8 cellular contexts compared by ENCODE assay signal in the genomic region with DNA sequence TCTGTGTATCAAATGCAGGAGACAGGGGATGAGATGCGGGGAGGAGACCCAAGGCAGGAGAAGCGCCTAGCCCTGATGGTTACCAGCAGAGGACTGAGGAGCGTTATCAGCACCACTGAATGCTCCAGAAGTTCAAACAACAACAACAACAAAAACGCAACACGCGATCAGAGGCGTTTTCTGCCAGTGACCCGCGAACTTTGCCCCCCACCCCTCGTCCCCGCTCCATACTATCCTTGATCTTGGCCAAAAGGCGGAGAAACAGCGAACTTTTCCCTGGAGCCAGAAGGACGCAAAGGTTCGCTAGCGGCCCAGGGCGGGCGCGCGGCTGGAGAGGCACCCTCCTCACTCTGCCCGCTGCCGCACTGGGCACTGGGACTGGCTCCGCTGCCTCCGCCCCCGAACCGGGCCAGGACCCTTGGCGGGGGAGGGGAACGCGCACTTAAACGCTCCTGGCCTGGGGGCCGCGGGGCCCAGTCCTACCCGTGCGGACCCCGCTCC. TPM values are rescaled to one million over a fixed set of nuclear protein-coding genes. Genes with fewer than 3 reads are reported as not detected.
DNase-seq lines count a peak whose midpoint lies in the region; ATAC-seq and TF ChIP-seq lines count a peak whose summit lies in the region.

No MANE protein-coding gene starts in this region.

- H3K4me3 Mint-ChIP-seq in activated CD4-positive, alpha-beta T cell treated with anti-CD3 and anti-CD28 coated beads for 36 hours: peak overlapping the region; percentile 84

- H3K4me1 ChIP-seq in right lobe of liver (peaks cover 0 to 61% (median 18%) of the 10 kb centered on the region in 4 donors), tibial nerve (peaks cover 0 to 37% (median under 1%) of the 10 kb centered on the region in 4 donors)

- TF ChIP-seq EP300 in tibial nerve (IDR thresholded peaks at IDR 0.05): no peak

- H3K4me3 ChIP-seq in choroid plexus epithelial cell (ENCODE audit: low read depth, low read length) (peak overlapping the region; percentile 70), right lobe of liver (peak overlapping the region; percentile 67 to 76 (median 75)), tibial nerve (peak overlapping the region; percentile 69 to 91 (median 82))

- no peak for DNase-seq in activated CD4-positive, alpha-beta T cell treated with anti-CD3 and anti-CD28 coated beads for 36 hours
- DNase-seq in activated CD4-positive, alpha-beta T cell treated with anti-CD3 and anti-CD28 coated beads, Interleukin-2, amount 50 U/mL, for 1 hour: no peak
- DNase-seq in choroid plexus epithelial cell (ENCODE audit: low read depth): no peak
- peak; percentile 65 to 91 (median 89) for DNase-seq in right lobe of liver
- peak in 1 of 2 donors; percentile 11 for DNase-seq in tibial nerve (ENCODE audit: low spot score in 2 of 2)
- DNase-seq in activated CD4-positive, alpha-beta T cell treated with anti-CD3 and anti-CD28 coated beads for 4 hours: no peak

- intact Hi-C loops in activated CD4-positive, alpha-beta T cell treated with anti-CD3 and anti-CD28 coated beads for 36 hours (cut with DNase I, micrococcal nuclease): loop anchor here (1.0 to 10.0 kb wide), 8 partner anchors 79 to 864 kb away; a partner anchor contains a TSS
- intact Hi-C loops in right lobe of liver (cut with DNase I): loop anchor here in 1 of 2 donors (10.0 kb wide), 1 partner anchor 216 kb away; no protein-coding TSS in a partner anchor

- CTCF ChIA-PET in activated CD4-positive, alpha-beta T cell treated with anti-CD3 and anti-CD28 coated beads for 36 hours (lab: Charles Lee): interaction anchor here (0.8 to 1.3 kb wide), 4 partner anchors 11 to 539 kb away, joined by 3 to 4 read pairs (median 3); no protein-coding TSS in a partner anchor

- ATAC-seq in activated CD4-positive, alpha-beta T cell treated with anti-CD3 and anti-CD28 coated beads for 36 hours: no peak
- peak; percentile 28 to 69 (median 62) for ATAC-seq in right lobe of liver
- no peak for ATAC-seq in GM18870 (IDR thresholded peaks at IDR 0.05; ENCODE audit: unreplicated experiment)
- no peak for ATAC-seq in HG03354 (IDR thresholded peaks at IDR 0.05; ENCODE audit: poor library complexity, severe bottlenecking, unreplicated experiment)

- TF ChIP-seq CTCF in choroid plexus epithelial cell (conservative IDR thresholded peaks at IDR 0.05; ENCODE audit: low read depth, low read length) (no peak), right lobe of liver (IDR thresholded peaks at IDR 0.05) (no peak), tibial nerve (IDR thresholded peaks at IDR 0.05) (no peak)

- POLR2A ChIA-PET in activated CD4-positive, alpha-beta T cell treated with anti-CD3 and anti-CD28 coated beads for 36 hours (lab: Charles Lee): no interaction called here

- H3K27ac ChIP-seq in right lobe of liver: peak overlapping the region; percentile 94 to 98 (median 97)
- peak overlapping the region; percentile 76 to 92 (median 87) for H3K27ac ChIP-seq in tibial nerve

- no peaks in the 10 kb centered on the region for H3K9me3 Mint-ChIP-seq in activated CD4-positive, alpha-beta T cell treated with anti-CD3 and anti-CD28 coated beads for 36 hours (ENCODE audit: low read depth)

- H3K27me3 Mint-ChIP-seq in activated CD4-positive, alpha-beta T cell treated with anti-CD3 and anti-CD28 coated beads for 36 hours: no peaks in the 10 kb centered on the region

- WGBS in right lobe of liver (ENCODE audit: insufficient coverage, low coverage, low lambda C conversion rate, missing lambda C conversion rate): 26% methylated on average over 2 of the region's 35 CpGs
- 11 to 18% methylated on average over 11 to 21 of the region's 35 CpGs for WGBS in tibial nerve, 2 donors

- TF ChIP-seq POLR2A in right lobe of liver (IDR thresholded peaks at IDR 0.05) (no peak), tibial nerve (IDR thresholded peaks at IDR 0.05) (no peak)

- H3K36me3 Mint-ChIP-seq in activated CD4-positive, alpha-beta T cell treated with anti-CD3 and anti-CD28 coated beads for 36 hours (ENCODE audit: low read depth): no peaks in the 10 kb centered on the region

- H3K36me3 ChIP-seq in right lobe of liver (no peaks in the 10 kb centered on the region), tibial nerve (no peaks in the 10 kb centered on the region)

- no peak overlapping the region for H3K27ac Mint-ChIP-seq in activated CD4-positive, alpha-beta T cell treated with anti-CD3 and anti-CD28 coated beads for 36 hours

- no peaks in the 10 kb centered on the region for H3K9me3 ChIP-seq in right lobe of liver
- H3K9me3 ChIP-seq in tibial nerve: no peaks in the 10 kb centered on the region

- no peaks in the 10 kb centered on the region for H3K27me3 ChIP-seq in right lobe of liver
- no peaks in the 10 kb centered on the region for H3K27me3 ChIP-seq in tibial nerve

- H3K4me1 Mint-ChIP-seq in activated CD4-positive, alpha-beta T cell treated with anti-CD3 and anti-CD28 coated beads for 36 hours: peaks cover 27% of the 10 kb centered on the region

RNA-seq across cellular contexts. Expression of a gene that starts 0.7 kb away (rescaled TPM):
- total RNA-seq in activated CD4-positive, alpha-beta T cell treated with anti-CD3 and anti-CD28 coated beads for 36 hours: 10 to 100 TPM; 62.6 to 67.2 TPM
- total RNA-seq in right lobe of liver (100 to 1,000 TPM; 167 to 856 (median 390) TPM), tibial nerve (100 to 1,000 TPM; 110 to 346 (median 205) TPM)

RNA-seq across cellular contexts. Expression of a gene that starts 6.2 kb away (rescaled TPM):
- total RNA-seq in activated CD4-positive, alpha-beta T cell treated with anti-CD3 and anti-CD28 coated beads for 36 hours: 10 to 100 TPM; 46.6 to 67.1 TPM
- total RNA-seq in right lobe of liver: 100 to 1,000 TPM; 207 to 885 (median 634) TPM
- total RNA-seq in tibial nerve: 100 to 1,000 TPM in 2 of 4 donors, 10 to 100 TPM in 2; 63.3 to 131 (median 104) TPM

Comparison
In these comparisons a context has a peak if more than half of its experiments do, and no peak if none do; other contexts are left out.
1. ATAC-seq: peak in right lobe of liver (4 of 4); none in activated CD4-positive, alpha-beta T cell treated with anti-CD3 and anti-CD28 coated beads for 36 hours (single experiment), GM18870 (single experiment) and HG03354 (single experiment).
2. DNase-seq: peak in right lobe of liver (3 of 3); none in activated CD4-positive, alpha-beta T cell treated with anti-CD3 and anti-CD28 coated beads for 36 hours (single experiment), activated CD4-positive, alpha-beta T cell treated with anti-CD3 and anti-CD28 coated beads, Interleukin-2, amount 50 U/mL, for 1 hour (single experiment), choroid plexus epithelial cell (single experiment) and activated CD4-positive, alpha-beta T cell treated with anti-CD3 and anti-CD28 coated beads for 4 hours (0 of 2).
3. Peak in every context shown above with its lines, with median percentiles within 50 percentile points of each other: H3K4me3 ChIP-seq.